ENCODE assay signal across 9 cellular contexts in genomic region chr4:121736735-121737351, GRCh38. TPM values are rescaled to one million over a fixed set of nuclear protein-coding genes. Genes with fewer than 3 reads are reported as not detected.
DNase-seq lines count a peak whose midpoint lies in the region; ATAC-seq, FAIRE-seq and TF ChIP-seq lines count a peak whose summit lies in the region.
"Had no signal": no experiment of that assay in that cellular context is flagged by ENCODE, and none has a peak within 500 bp of the region (broad histone marks: within the 10 kb centered on the region; RNA-seq: fewer than 3 reads in every experiment).

No MANE protein-coding gene starts in this region.

- peak; percentile 64 for DNase-seq in DMS 273 (lab: John Stamatoyannopoulos, UW; ENCODE audit: unreplicated experiment)
- DNase-seq in DMS 273 treated with DMSO at 0.1 percent for 48 hours (lab: John Stamatoyannopoulos, UW) = no peak
- peak; percentile 21 for DNase-seq in GM20000 (ENCODE audit: low spot score)
- peak; percentile 41 for DNase-seq in NCI-H226
- no peak for DNase-seq in GM12878 (ENCODE audit: low read depth, low spot score)
- DNase-seq in left lung = no peak
- no peak for DNase-seq in NCI-H187 treated with DMSO at 0.1 percent for 48 hours (lab: John Stamatoyannopoulos, UW)
- DNase-seq in effector CD8-positive, alpha-beta T cell (lab: John Stamatoyannopoulos, UW) = no peak

- POLR2A ChIA-PET in GM12878 (lab: Charles Lee) = no interaction called here

- no peak overlapping the region for H3K27ac ChIP-seq in GM12878 (ENCODE audit: control insufficient read depth, insufficient read depth)
- no peak overlapping the region for H3K27ac ChIP-seq in left lung
- H3K27ac ChIP-seq: skin epidermis had no signal

- H3K4me1 ChIP-seq in GM12878 (ENCODE audit: control insufficient read depth, insufficient read depth, low read length) (no peaks in the 10 kb centered on the region), left lung (no peaks in the 10 kb centered on the region)

- no peak overlapping the region for H3K9ac ChIP-seq in GM12878 (ENCODE audit: control insufficient read depth, insufficient read depth, low read length)

- FAIRE-seq in GM12878 (lab: Jason Lieb, UNC) = no peak

- TF ChIP-seq RAD21 in GM12878 (IDR thresholded peaks at IDR 0.05; ENCODE audit: insufficient read depth, low read depth, low read length) = peak; percentile 56

- WGBS in GM12878 (ENCODE audit: insufficient coverage, insufficient replicate concordance, low lambda C conversion rate, missing lambda C conversion rate) = 45% methylated on average over 5 of the region's 5 CpGs

- H3K4me3 ChIP-seq in GM12878 = no peak overlapping the region
- H3K4me3 ChIP-seq in left lung = no peak overlapping the region
- H3K4me3 ChIP-seq: skin epidermis had no signal

- CTCF ChIA-PET in GM12878 (lab: Yijun Ruan, JAX) = interaction anchor here (0.6 to 1.9 kb wide), 18 partner anchors 10 to 390 kb away, joined by 3 to 16 read pairs (median 3); no protein-coding TSS in a partner anchor

- no peaks in the 10 kb centered on the region; the same call in 1 of the 2 replicates for H4K20me1 ChIP-seq in GM12878 (ENCODE audit: control insufficient read depth, insufficient read depth)

- RAD21 ChIA-PET in GM12878 (lab: Charles Lee; ENCODE audit: unreplicated experiment) = interaction anchor here (0.9 to 1.5 kb wide), 5 partner anchors 9 to 366 kb away, joined by 3 to 8 read pairs (median 4); no protein-coding TSS in a partner anchor

- no peaks in the 10 kb centered on the region for H3K79me2 ChIP-seq in GM12878 (ENCODE audit: control insufficient read depth, insufficient read depth, low read length)

- intact Hi-C loops in GM12878 (cut with micrococcal nuclease; ENCODE audit: unreplicated experiment) = loop anchor here (1.0 kb wide), 1 partner anchor 367 kb away; no protein-coding TSS in a partner anchor
- intact Hi-C loops in left lung (cut with DNase I) = loop anchor here in 1 of 2 donors (10.0 kb wide), 1 partner anchor 252 kb away; no protein-coding TSS in a partner anchor

- SMC1A ChIA-PET in GM12878 (lab: Charles Lee; ENCODE audit: uncharacterized antibody, unreplicated experiment) = interaction anchor here (0.8 to 1.2 kb wide), 3 partner anchors 39 to 275 kb away, joined by 3 to 4 read pairs (median 4); no protein-coding TSS in a partner anchor

- BruUV-seq in GM12878 (replicated peaks; lab: Mats Ljungman, UMichigan) = no TSS peak

- no peak overlapping the region for H2AFZ ChIP-seq in GM12878 (ENCODE audit: control insufficient read depth, low read depth, low read length)

- no peak for TF ChIP-seq POLR2A in GM12878 (IDR thresholded peaks at IDR 0.05; ENCODE audit: low read depth, low read length)

- no peak for TF ChIP-seq CTCF in GM20000 (IDR thresholded peaks at IDR 0.05; ENCODE audit: extremely low read depth, missing control alignments)
- TF ChIP-seq CTCF in GM12878 (IDR thresholded peaks at IDR 0.05 in 2 of 3, conservative IDR thresholded peaks at IDR 0.05 in 1 of 3; ENCODE audit: control insufficient read depth in 2 of 3, extremely low read depth in 1 of 3, insufficient read depth in 1 of 3, low read depth in 3 of 3, low read length in 3 of 3) = peak; percentile 33 to 53 (median 43); a peak in 4 of 6 replicates
- TF ChIP-seq CTCF in left lung (IDR thresholded peaks at IDR 0.05) = peak; percentile 4 to 44

- H3K9me3 ChIP-seq in GM12878 (replicated peaks; ENCODE audit: control insufficient read depth, insufficient read depth, low read length) (no peaks in the 10 kb centered on the region), left lung (no peaks in the 10 kb centered on the region)

- TF ChIP-seq EP300 in GM12878 (IDR thresholded peaks at IDR 0.05; ENCODE audit: borderline replicate concordance in 1 of 2, control insufficient read depth in 1 of 2, low read depth in 2 of 2, low read length in 2 of 2) = no peak

- ATAC-seq in GM12878 (peak; percentile 80), left lung (peak; percentile 67)

- in situ Hi-C loops in GM12878 (cut with MboI) = no loop called here

- H3K36me3 ChIP-seq in GM12878 (ENCODE audit: control insufficient read depth in 2 of 2, insufficient read depth in 2 of 2, low read length in 1 of 2) (no peaks in the 10 kb centered on the region), left lung (no peaks in the 10 kb centered on the region)

- no peak overlapping the region for H3K4me2 ChIP-seq in GM12878 (ENCODE audit: control insufficient read depth, insufficient read depth)

- no peaks in the 10 kb centered on the region; a peak in 1 of 4 replicates for H3K27me3 ChIP-seq in GM12878 (replicated peaks in 1 of 2; ENCODE audit: control insufficient read depth in 2 of 2, insufficient read depth in 2 of 2, low read length in 1 of 2)
- H3K27me3 ChIP-seq in left lung = no peaks in the 10 kb centered on the region

TF ChIP-seq in GM12878, 131 proteins besides CTCF, POLR2A, EP300 and RAD21:
- TF ChIP-seq BMI1 (IDR thresholded peaks at IDR 0.05; ENCODE audit: borderline replicate concordance) (no peak), SMC3 (IDR thresholded peaks at IDR 0.05; ENCODE audit: borderline replicate concordance, low read length) (peak; percentile 35; the same call in 1 of the 2 replicates)

RNA-seq across cellular contexts. Expression of gene SMIM43, which starts 28.1 kb away (rescaled TPM):
- total RNA-seq in GM12878 (2013; cell fraction: nucleolus; rRNA removed) = not detected in 2 replicates
- total RNA-seq in GM12878 (2014; rRNA removed) (not detected in 2 replicates), GM12878 (2014; rRNA removed; fragmentation: Illumina TruSeq; extraction: Trizol) (not detected in 2 replicates), GM12878 (2021) (not detected in 2 replicates), left lung (1 to 10 TPM in 1 of 2 donors, not detected in 1; 1.0 TPM)
- not detected for polyA plus RNA-seq in GM12878 (2011; ENCODE audit: low read depth)
- polyA plus RNA-seq in GM12878 (2011; rRNA removed) (0.04 and 0.12 TPM in 2 replicates), GM12878 (2014; fragmentation: Illumina TruSeq; extraction: Trizol) (not detected in 2 replicates), GM12878 (2014; fragmentation: Nextera tagmentation; extraction: Ambion mirVana) (not detected), GM12878 (2014; rRNA removed) (not detected in 2 replicates), GM12878 (2016; fragmentation: Nextera tagmentation; extraction: Ambion mirVana) (not detected)
- polyA plus RNA-seq in GM12878 (2011; cell fraction: cytosol; rRNA removed) = 0.12 and 0.13 TPM in 2 replicates
- polyA plus RNA-seq in GM12878 (2011; cell fraction: nucleus; rRNA removed) = 0.16 and 0.27 TPM in 2 replicates
- polyA plus RNA-seq in GM12878 (2012) = not detected in 2 replicates
- 0.07 TPM in 1 of 2 replicates, not detected in the other for polyA minus RNA-seq in GM12878 (2011; rRNA and poly(A)+ RNA removed)
- not detected in 2 replicates for polyA minus RNA-seq in GM12878 (2011; cell fraction: cytosol; rRNA and poly(A)+ RNA removed)
- polyA minus RNA-seq in GM12878 (2011; cell fraction: nucleus; rRNA and poly(A)+ RNA removed) = not detected in 2 replicates

RNA-seq across cellular contexts. Expression of gene ANXA5, which starts 40.1 kb away (rescaled TPM):
- 49.2 and 54.5 TPM in 2 replicates for total RNA-seq in GM12878 (2013; cell fraction: nucleolus; rRNA removed)
- total RNA-seq in GM12878 (2014; rRNA removed) (101 and 122 TPM in 2 replicates), GM12878 (2014; rRNA removed; fragmentation: Illumina TruSeq; extraction: Trizol) (150 and 156 TPM in 2 replicates), GM12878 (2021) (102 and 108 TPM in 2 replicates), left lung (100 to 1,000 TPM; 568 to 685 TPM)
- 98.6 TPM for polyA plus RNA-seq in GM12878 (2011; ENCODE audit: low read depth)
- polyA plus RNA-seq in GM12878 (2011; rRNA removed) (166 and 189 TPM in 2 replicates), GM12878 (2014; fragmentation: Illumina TruSeq; extraction: Trizol) (172 and 208 TPM in 2 replicates), GM12878 (2014; fragmentation: Nextera tagmentation; extraction: Ambion mirVana) (100 to 1,000 TPM; 218 to 249 TPM), GM12878 (2014; rRNA removed) (97.2 and 120 TPM in 2 replicates), GM12878 (2016; fragmentation: Nextera tagmentation; extraction: Ambion mirVana) (100 to 1,000 TPM; 201 to 203 TPM)
- polyA plus RNA-seq in GM12878 (2011; cell fraction: cytosol; rRNA removed) = 121 and 124 TPM in 2 replicates
- polyA plus RNA-seq in GM12878 (2011; cell fraction: nucleus; rRNA removed) = 106 and 126 TPM in 2 replicates
- 94.2 and 108 TPM in 2 replicates for polyA plus RNA-seq in GM12878 (2012)
- polyA minus RNA-seq in GM12878 (2011; rRNA and poly(A)+ RNA removed) = 68.4 and 109 TPM in 2 replicates
- 80.8 and 85.0 TPM in 2 replicates for polyA minus RNA-seq in GM12878 (2011; cell fraction: cytosol; rRNA and poly(A)+ RNA removed)
- 26.1 and 35.2 TPM in 2 replicates for polyA minus RNA-seq in GM12878 (2011; cell fraction: nucleus; rRNA and poly(A)+ RNA removed)

Comparison
In these comparisons a context has a peak if more than half of its experiments do, and no peak if none do; other contexts are left out.
1. DNase-seq: peak in DMS 273 (single experiment), GM20000 (single experiment) and NCI-H226 (single experiment); none in DMS 273 treated with DMSO at 0.1 percent for 48 hours (single experiment), GM12878 (single experiment), left lung (0 of 2), NCI-H187 treated with DMSO at 0.1 percent for 48 hours (single experiment) and effector CD8-positive, alpha-beta T cell (single experiment).